In genomic region chr4:176995-177394, GRCh38 we compare ENCODE assay signal across 12 cellular contexts. TPM values are rescaled to one million over a fixed set of nuclear protein-coding genes. Genes with fewer than 3 reads are reported as not detected.
A peak's percentile ranks its signal among the peaks of the same experiment; 100 is the strongest.
DNase-seq lines count a peak whose midpoint lies in the region; ATAC-seq lines count a peak whose summit lies in the region.
"Had no signal": no experiment of that assay in that cellular context is flagged by ENCODE, and none has a peak within 500 bp of the region (broad histone marks: within the 10 kb centered on the region; RNA-seq: fewer than 3 reads in every experiment).

No MANE protein-coding gene starts in this region.

- H3K36me3 Mint-ChIP-seq in activated naive CD4-positive, alpha-beta T cell treated with anti-CD3 and anti-CD28 coated beads, Interleukin-2, amount 10 ng/mL, durations not matched to agents 7 days and 5 days, result peaks cover 24% of the 10 kb centered on the region
- peaks cover 42% of the 10 kb centered on the region for H3K36me3 Mint-ChIP-seq in activated naive CD4-positive, alpha-beta T cell treated with anti-CD3 and anti-CD28 coated beads for 36 hours (ENCODE audit: low read depth)
- H3K36me3 Mint-ChIP-seq in activated T-helper 17 cell treated with anti-CD3 and anti-CD28 coated beads, Interleukin-2, amount 50 U/mL, for 72 hours (ENCODE audit: low read depth), result no peaks in the 10 kb centered on the region

- ATAC-seq in activated T-helper 17 cell treated with anti-CD3 and anti-CD28 coated beads, Interleukin-2, amount 50 U/mL, for 72 hours (replicated peaks), result peak; percentile 70
- ATAC-seq in stimulated activated naive CD8-positive, alpha-beta T cell treated with anti-CD3 and anti-CD28 coated beads, Interleukin-15, amount 100 ng/mL, for 72 hours, result peak; percentile 59
- ATAC-seq in GM21381 (IDR thresholded peaks at IDR 0.05; ENCODE audit: unreplicated experiment), result no peak

- intact Hi-C loops in activated naive CD4-positive, alpha-beta T cell treated with anti-CD3 and anti-CD28 coated beads for 36 hours (cut with micrococcal nuclease), result no loop called here

- no peak overlapping the region for H3K4me3 Mint-ChIP-seq in activated naive CD4-positive, alpha-beta T cell treated with anti-CD3 and anti-CD28 coated beads, Interleukin-2, amount 10 ng/mL, durations not matched to agents 7 days and 5 days
- no peak overlapping the region for H3K4me3 Mint-ChIP-seq in activated naive CD4-positive, alpha-beta T cell treated with anti-CD3 and anti-CD28 coated beads for 36 hours
- no peak overlapping the region for H3K4me3 Mint-ChIP-seq in activated T-helper 17 cell treated with anti-CD3 and anti-CD28 coated beads, Interleukin-2, amount 50 U/mL, for 72 hours
- no peak overlapping the region for H3K4me3 Mint-ChIP-seq in stimulated activated naive CD8-positive, alpha-beta T cell treated with anti-CD3 and anti-CD28 coated beads, Interleukin-15, amount 100 ng/mL, for 72 hours
- H3K4me3 Mint-ChIP-seq: B cell had no signal

- H3K27me3 Mint-ChIP-seq in activated naive CD4-positive, alpha-beta T cell treated with anti-CD3 and anti-CD28 coated beads, Interleukin-2, amount 10 ng/mL, durations not matched to agents 7 days and 5 days, result no peaks in the 10 kb centered on the region
- no peaks in the 10 kb centered on the region for H3K27me3 Mint-ChIP-seq in activated naive CD4-positive, alpha-beta T cell treated with anti-CD3 and anti-CD28 coated beads for 36 hours (ENCODE audit: low read depth)
- no peaks in the 10 kb centered on the region for H3K27me3 Mint-ChIP-seq in activated T-helper 17 cell treated with anti-CD3 and anti-CD28 coated beads, Interleukin-2, amount 50 U/mL, for 72 hours
- no peaks in the 10 kb centered on the region for H3K27me3 Mint-ChIP-seq in stimulated activated naive CD8-positive, alpha-beta T cell treated with anti-CD3 and anti-CD28 coated beads, Interleukin-15, amount 100 ng/mL, for 72 hours
- H3K27me3 Mint-ChIP-seq: B cell; CD4-positive, alpha-beta memory T cell had no signal

- no peak for DNase-seq in activated naive CD4-positive, alpha-beta T cell treated with anti-CD3 and anti-CD28 coated beads, Interleukin-2, amount 10 ng/mL, durations not matched to agents 7 days and 5 days
- no peak for DNase-seq in activated naive CD4-positive, alpha-beta T cell treated with anti-CD3 and anti-CD28 coated beads for 36 hours
- DNase-seq in myocyte (ENCODE audit: low read depth) (peak; percentile 36), NCI-H2196 (lab: John Stamatoyannopoulos, UW; ENCODE audit: unreplicated experiment) (no peak)
- no peak for DNase-seq in stimulated activated naive CD8-positive, alpha-beta T cell treated with anti-CD3 and anti-CD28 coated beads, Interleukin-15, amount 100 ng/mL, for 72 hours
- DNase-seq: CD4-positive, alpha-beta memory T cell; DMS153; DMS79 treated with DMSO at 0.1 percent for 48 hours; EL had no signal

- H3K4me1 Mint-ChIP-seq in activated naive CD4-positive, alpha-beta T cell treated with anti-CD3 and anti-CD28 coated beads, Interleukin-2, amount 10 ng/mL, durations not matched to agents 7 days and 5 days, result no peaks in the 10 kb centered on the region
- no peaks in the 10 kb centered on the region for H3K4me1 Mint-ChIP-seq in activated naive CD4-positive, alpha-beta T cell treated with anti-CD3 and anti-CD28 coated beads for 36 hours (ENCODE audit: low read depth)
- H3K4me1 Mint-ChIP-seq in activated T-helper 17 cell treated with anti-CD3 and anti-CD28 coated beads, Interleukin-2, amount 50 U/mL, for 72 hours, result no peaks in the 10 kb centered on the region
- no peaks in the 10 kb centered on the region for H3K4me1 Mint-ChIP-seq in stimulated activated naive CD8-positive, alpha-beta T cell treated with anti-CD3 and anti-CD28 coated beads, Interleukin-15, amount 100 ng/mL, for 72 hours
- H3K4me1 Mint-ChIP-seq: B cell; CD4-positive, alpha-beta memory T cell had no signal

- peak overlapping the region; percentile 37 for H3K27ac Mint-ChIP-seq in activated naive CD4-positive, alpha-beta T cell treated with anti-CD3 and anti-CD28 coated beads, Interleukin-2, amount 10 ng/mL, durations not matched to agents 7 days and 5 days
- H3K27ac Mint-ChIP-seq in activated naive CD4-positive, alpha-beta T cell treated with anti-CD3 and anti-CD28 coated beads for 36 hours, result no peak overlapping the region
- H3K27ac Mint-ChIP-seq in activated T-helper 17 cell treated with anti-CD3 and anti-CD28 coated beads, Interleukin-2, amount 50 U/mL, for 72 hours, result no peak overlapping the region
- no peak overlapping the region for H3K27ac Mint-ChIP-seq in stimulated activated naive CD8-positive, alpha-beta T cell treated with anti-CD3 and anti-CD28 coated beads, Interleukin-15, amount 100 ng/mL, for 72 hours
- H3K27ac Mint-ChIP-seq: B cell; CD4-positive, alpha-beta memory T cell had no signal

- peaks cover 64% of the 10 kb centered on the region for H3K9me3 Mint-ChIP-seq in activated naive CD4-positive, alpha-beta T cell treated with anti-CD3 and anti-CD28 coated beads, Interleukin-2, amount 10 ng/mL, durations not matched to agents 7 days and 5 days
- H3K9me3 Mint-ChIP-seq in activated naive CD4-positive, alpha-beta T cell treated with anti-CD3 and anti-CD28 coated beads for 36 hours, result peaks cover 66% of the 10 kb centered on the region
- H3K9me3 Mint-ChIP-seq in activated T-helper 17 cell treated with anti-CD3 and anti-CD28 coated beads, Interleukin-2, amount 50 U/mL, for 72 hours, result peaks cover 32% of the 10 kb centered on the region
- peaks cover 60 to 71% of the 10 kb centered on the region in 2 donors for H3K9me3 Mint-ChIP-seq in stimulated activated naive CD8-positive, alpha-beta T cell treated with anti-CD3 and anti-CD28 coated beads, Interleukin-15, amount 100 ng/mL, for 72 hours

- CTCF ChIA-PET in activated naive CD4-positive, alpha-beta T cell treated with anti-CD3 and anti-CD28 coated beads, Interleukin-2, amount 10 ng/mL, durations not matched to agents 7 days and 5 days (lab: Charles Lee), result no interaction called here
- CTCF ChIA-PET in activated naive CD4-positive, alpha-beta T cell treated with anti-CD3 and anti-CD28 coated beads for 36 hours (lab: Charles Lee), result no interaction called here

RNA-seq across cellular contexts. Expression of gene ZNF718, which starts 52.7 kb away (rescaled TPM):
- 10 to 100 TPM; 12.2 to 12.8 TPM for total RNA-seq in activated naive CD4-positive, alpha-beta T cell treated with anti-CD3 and anti-CD28 coated beads for 36 hours
- total RNA-seq in activated T-helper 17 cell treated with anti-CD3 and anti-CD28 coated beads, Interleukin-2, amount 50 U/mL, for 72 hours, result 1 to 10 TPM; 1.7 to 6.8 TPM
- total RNA-seq in myocyte, result 4.3 and 4.9 TPM in 2 replicates
- polyA plus RNA-seq in myocyte (2012), result 2.0 TPM
